ENCODE assay signal across 20 cellular contexts in the genomic region with DNA sequence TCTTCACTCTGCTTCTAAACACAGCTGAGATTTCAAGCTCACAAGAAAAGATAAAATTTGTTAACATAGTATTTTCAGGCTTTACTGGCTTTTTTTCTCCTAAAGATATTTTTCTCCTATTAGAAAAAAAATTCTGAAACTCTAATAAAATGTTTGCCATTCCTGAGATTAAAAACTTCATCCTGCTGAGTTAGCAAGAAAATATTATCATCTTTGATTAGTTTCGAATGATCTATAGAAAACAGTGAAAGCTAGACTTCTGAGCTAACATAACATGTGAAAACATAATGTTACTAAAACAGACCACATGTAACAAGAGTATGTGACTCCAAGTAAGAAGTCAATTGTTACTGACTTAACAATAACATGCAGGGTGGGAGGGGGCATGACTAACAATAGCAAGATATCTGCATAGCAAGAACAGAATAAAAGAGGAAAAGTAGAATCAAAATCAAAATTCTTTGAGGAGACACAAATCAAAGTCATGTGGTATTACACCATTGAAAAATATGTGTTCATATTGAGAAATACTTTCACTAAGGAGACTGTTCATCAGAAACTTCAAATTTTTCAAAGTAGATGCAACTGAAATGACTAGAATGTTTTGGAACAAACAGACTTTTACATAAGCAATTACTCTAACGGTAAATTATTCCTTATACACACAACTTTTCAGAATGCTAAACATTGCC. TPM values are rescaled to one million over a fixed set of nuclear protein-coding genes. Genes with fewer than 3 reads are reported as not detected.
A peak's percentile ranks its signal among the peaks of the same experiment; 100 is the strongest.
DNase-seq lines count a peak whose midpoint lies in the region; ATAC-seq, FAIRE-seq and TF ChIP-seq lines count a peak whose summit lies in the region.
"Had no signal": no experiment of that assay in that cellular context is flagged by ENCODE, and none has a peak within 500 bp of the region (broad histone marks: within the 10 kb centered on the region; RNA-seq: fewer than 3 reads in every experiment).

No MANE protein-coding gene starts in this region.

- no peaks in the 10 kb centered on the region for H3K9me3 ChIP-seq in fibroblast of lung (ENCODE audit: control insufficient read depth, insufficient read depth, low read depth, low read length)
- H3K9me3 ChIP-seq in subcutaneous abdominal adipose tissue (ENCODE audit: control insufficient read depth in 5 of 5, low read length in 5 of 5) = no peaks in the 10 kb centered on the region
- H3K9me3 ChIP-seq: testis had no signal

- H3K36me3 ChIP-seq in fibroblast of lung (ENCODE audit: control insufficient read depth, insufficient read depth, low read length) (no peaks in the 10 kb centered on the region), subcutaneous abdominal adipose tissue (ENCODE audit: control insufficient read depth in 5 of 5, insufficient read depth in 5 of 5, low read length in 5 of 5) (peaks cover 1 to 17% (median 11%) of the 10 kb centered on the region in 5 donors)

- H3K27me3 ChIP-seq in fibroblast of lung (ENCODE audit: control insufficient read depth, insufficient read depth, low read length) (no peaks in the 10 kb centered on the region), subcutaneous abdominal adipose tissue (ENCODE audit: control insufficient read depth in 5 of 5, insufficient read depth in 4 of 5, low read length in 5 of 5) (no peaks in the 10 kb centered on the region)
- H3K27me3 ChIP-seq: hepatocyte, testis had no signal

- no peak for ATAC-seq in HG03280 (IDR thresholded peaks at IDR 0.05; ENCODE audit: unreplicated experiment)
- ATAC-seq: Panc1; stimulated activated memory B cell treated with anti-CD40 and anti-IgM and Interleukin-4, amounts not matched to agents 10 μg/mL and 1 μg/mL and 100 μg/mL, for 72 hours had no signal

- DNase-seq in GM12891 (ENCODE audit: insufficient read length, low spot score) (no peak), LHCN-M2 (ENCODE audit: low read depth) (peak; percentile 5), fibroblast of lung (ENCODE audit: low read depth in 2 of 2) (peak in 1 of 2 donors; percentile 11), COR-L47 (lab: John Stamatoyannopoulos, UW) (no peak)
- DNase-seq in activated CD8-positive, alpha-beta memory T cell treated with anti-CD3 and anti-CD28 coated beads, Interleukin-2, amount 50 U/mL, for 4 hours = no peak
- DNase-seq: activated CD4-positive, alpha-beta T cell treated with anti-CD3 and anti-CD28 coated beads, Interleukin-2, amount 50 U/mL, for 1 hour; activated CD8-positive, alpha-beta memory T cell treated with anti-CD3 and anti-CD28 coated beads, Interleukin-2, amount 50 U/mL, for 48 hours; activated effector memory CD4-positive, alpha-beta T cell treated with Interleukin-2 at 50 U/mL for 16 hours; DMS79 treated with DMSO at 0.1 percent for 48 hours; foreskin melanocyte; NCI-H2107; SIG-M5; stimulated activated CD4-positive, alpha-beta T cell treated with anti-CD3 and anti-CD28 coated beads, Interleukin-2, amount 100 ng/mL, for 24 hours; testis had no signal

- no peaks in the 10 kb centered on the region for H4K20me1 ChIP-seq in fibroblast of lung (ENCODE audit: control insufficient read depth, extremely low read depth, insufficient read depth, low read length)

- H3K27ac ChIP-seq in fibroblast of lung (ENCODE audit: insufficient read depth, low read length) = no peak overlapping the region
- peak overlapping the region; percentile 70 for H3K27ac ChIP-seq in subcutaneous abdominal adipose tissue (ENCODE audit: low read depth, low read length)
- H3K27ac ChIP-seq: hepatocyte, testis had no signal

- peak; percentile 67 for FAIRE-seq in GM12891 (lab: Jason Lieb, UNC)
- FAIRE-seq: GM19239 had no signal

- H3K4me3 ChIP-seq in fibroblast of lung (replicated peaks in 1 of 4; ENCODE audit: control extremely low read depth in 1 of 4, insufficient read depth in 1 of 4, low read depth in 3 of 4, low read length in 4 of 4) (no peak overlapping the region), subcutaneous abdominal adipose tissue (ENCODE audit: low read depth in 1 of 5, low read length in 5 of 5) (no peak overlapping the region)
- H3K4me3 ChIP-seq: hepatocyte, testis had no signal

- no peak for TF ChIP-seq CTCF in fibroblast of lung (conservative IDR thresholded peaks at IDR 0.05 in 1 of 2, IDR thresholded peaks at IDR 0.05 in 1 of 2; ENCODE audit: low read depth in 1 of 2, low read length in 2 of 2)

- no peak for TF ChIP-seq POLR2A in GM12891 (IDR thresholded peaks at IDR 0.05; ENCODE audit: low read depth, low read length)

- no peak overlapping the region for H2AFZ ChIP-seq in fibroblast of lung (ENCODE audit: low read length)
- H2AFZ ChIP-seq: hepatocyte had no signal

- H3K4me2 ChIP-seq in fibroblast of lung (ENCODE audit: extremely low read depth, insufficient read depth, low read length) = peak overlapping the region; percentile 15
- H3K4me2 ChIP-seq: hepatocyte had no signal

- H3K79me2 ChIP-seq in fibroblast of lung (ENCODE audit: control insufficient read depth, insufficient read depth, low read length) = no peaks in the 10 kb centered on the region

- H3K9ac ChIP-seq in fibroblast of lung (ENCODE audit: insufficient read depth, low read length) = no peak overlapping the region
- no peak overlapping the region for H3K9ac ChIP-seq in subcutaneous abdominal adipose tissue (ENCODE audit: low read length in 5 of 5)

- H3K4me1 ChIP-seq in fibroblast of lung (ENCODE audit: control insufficient read depth, extremely low read depth, insufficient read depth, low read length) (no peaks in the 10 kb centered on the region), subcutaneous abdominal adipose tissue (ENCODE audit: control insufficient read depth in 5 of 5, insufficient read depth in 5 of 5, low read length in 5 of 5) (peaks cover 0 to 9% (median 6%) of the 10 kb centered on the region in 5 donors)
- H3K4me1 ChIP-seq: testis had no signal

TF ChIP-seq in GM12891, 5 proteins besides CTCF, POLR2A, EP300 and RAD21:
- TF ChIP-seq POU2F2 (IDR thresholded peaks at IDR 0.05; ENCODE audit: low read depth, low read length) (no peak), TAF1 (IDR thresholded peaks at IDR 0.05; ENCODE audit: low read depth, low read length) (no peak), SPI1 (IDR thresholded peaks at IDR 0.05; ENCODE audit: low read depth, low read length) (no peak), POLR2AphosphoS5 (IDR thresholded peaks at IDR 0.05; ENCODE audit: low read depth, low read length) (no peak), PAX5 (IDR thresholded peaks at IDR 0.05; ENCODE audit: insufficient read depth, low read length, severe bottlenecking) (no peak)

RNA-seq across cellular contexts. Expression of gene TBCK, which starts 14.5 kb away (rescaled TPM):
- 10.0 TPM for polyA plus RNA-seq in GM12891 (2012; ENCODE audit: low read depth, missing spikeins)
- total RNA-seq in LHCN-M2 (2014; rRNA removed) (30.1 and 35.6 TPM in 2 replicates), fibroblast of lung (51.1 and 69.9 TPM in 2 replicates)
- polyA plus RNA-seq in LHCN-M2 (2012) = 15.2 TPM
- polyA plus RNA-seq in fibroblast of lung = 24.8 and 29.0 TPM in 2 replicates
- polyA plus RNA-seq in fibroblast of lung (2012) = 13.1 and 16.8 TPM in 2 replicates
- 10.6 and 32.1 TPM in 2 replicates for polyA minus RNA-seq in fibroblast of lung (ENCODE audit: low replicate concordance)

RNA-seq across cellular contexts. Expression of gene AIMP1, which starts 14.8 kb away (rescaled TPM):
- 46.3 TPM for polyA plus RNA-seq in GM12891 (2012; ENCODE audit: low read depth, missing spikeins)
- total RNA-seq in LHCN-M2 (2014; rRNA removed) (31.0 and 32.0 TPM in 2 replicates), fibroblast of lung (25.4 and 28.2 TPM in 2 replicates)
- 33.3 TPM for polyA plus RNA-seq in LHCN-M2 (2012)
- polyA plus RNA-seq in fibroblast of lung = 43.1 and 48.4 TPM in 2 replicates
- polyA plus RNA-seq in fibroblast of lung (2012) = 42.1 and 42.5 TPM in 2 replicates
- polyA minus RNA-seq in fibroblast of lung (ENCODE audit: low replicate concordance) = 0.26 and 0.67 TPM in 2 replicates
